ENCODE assay signal across 8 cellular contexts in genomic region chr19:3573858-3574637, GRCh38. TPM values are rescaled to one million over a fixed set of nuclear protein-coding genes. Genes with fewer than 3 reads are reported as not detected.
DNase-seq lines count a peak whose midpoint lies in the region; ATAC-seq, FAIRE-seq and TF ChIP-seq lines count a peak whose summit lies in the region.

No MANE protein-coding gene starts in this region.

- peaks cover 18% of the 10 kb centered on the region for H4K20me1 ChIP-seq in astrocyte (ENCODE audit: insufficient read depth, low read length)
- peaks cover 3% of the 10 kb centered on the region for H4K20me1 ChIP-seq in hepatocyte (ENCODE audit: insufficient read depth, poor library complexity, severe bottlenecking)

- no peak for TF ChIP-seq CTCF in astrocyte (IDR thresholded peaks at IDR 0.05; ENCODE audit: insufficient read depth, low read depth, low read length)
- TF ChIP-seq CTCF in hepatocyte (IDR thresholded peaks at IDR 0.05; ENCODE audit: poor library complexity): no peak

- no peak overlapping the region for H3K27ac Mint-ChIP-seq in astrocyte (ENCODE audit: unreplicated experiment)

- peaks cover 10% of the 10 kb centered on the region for H3K36me3 Mint-ChIP-seq in astrocyte (ENCODE audit: low read depth, unreplicated experiment)

- H3K27ac ChIP-seq in astrocyte (ENCODE audit: low read depth, low read length) (no peak overlapping the region), hepatocyte (no peak overlapping the region), rectal smooth muscle tissue (ENCODE audit: low read depth, low read length) (no peak overlapping the region), aorta (ENCODE audit: low read depth in 1 of 2, low read length in 2 of 2) (no peak overlapping the region)

- peaks cover 7% of the 10 kb centered on the region for H3K27me3 Mint-ChIP-seq in astrocyte (ENCODE audit: low read depth, unreplicated experiment)

- FAIRE-seq in GM12892 (lab: Jason Lieb, UNC) (peak; percentile 89), astrocyte (lab: Jason Lieb, UNC) (no peak)

- H3K4me3 ChIP-seq in astrocyte (ENCODE audit: insufficient read depth, low read depth, low read length) (peak overlapping the region; percentile 77), hepatocyte (peak overlapping the region; percentile 32), rectal smooth muscle tissue (ENCODE audit: low read length) (peak overlapping the region; percentile 86), aorta (ENCODE audit: low read length in 2 of 2) (no peak overlapping the region)

- no peak for TF ChIP-seq POLR2A in GM12892 (IDR thresholded peaks at IDR 0.05; ENCODE audit: low read depth, low read length)

- H3K4me3 Mint-ChIP-seq in astrocyte (ENCODE audit: unreplicated experiment): peak overlapping the region; percentile 83

- peaks cover 2% of the 10 kb centered on the region for H3K9me3 Mint-ChIP-seq in astrocyte (ENCODE audit: unreplicated experiment)

- H2AFZ ChIP-seq in astrocyte (ENCODE audit: low read depth, low read length) (no peak overlapping the region), hepatocyte (no peak overlapping the region)

- H3K27me3 ChIP-seq in astrocyte (ENCODE audit: insufficient read depth, low read length) (no peaks in the 10 kb centered on the region), hepatocyte (no peaks in the 10 kb centered on the region), rectal smooth muscle tissue (ENCODE audit: control insufficient read depth, insufficient read depth, low read length) (no peaks in the 10 kb centered on the region), aorta (ENCODE audit: control insufficient read depth in 1 of 2, insufficient read depth in 2 of 2, low read length in 1 of 2) (no peaks in the 10 kb centered on the region)

- intact Hi-C loops in aorta (cut with DNase I): loop anchor here in 1 of 2 donors (5.0 kb wide), 1 partner anchor 33 kb away; the partner anchor contains the start of gene TBXA2R

- H3K4me1 ChIP-seq in astrocyte (ENCODE audit: insufficient read depth, low read length) (peaks cover 12% of the 10 kb centered on the region), hepatocyte (ENCODE audit: insufficient read depth) (peaks cover 9% of the 10 kb centered on the region), rectal smooth muscle tissue (ENCODE audit: control insufficient read depth, insufficient read depth, low read length) (peaks cover 13% of the 10 kb centered on the region), aorta (ENCODE audit: control insufficient read depth in 1 of 2, insufficient read depth in 2 of 2, low read length in 2 of 2) (no peaks in the 10 kb centered on the region)

- peaks cover 4% of the 10 kb centered on the region for H3K4me1 Mint-ChIP-seq in astrocyte (ENCODE audit: low read depth, unreplicated experiment)

- peaks cover 3% of the 10 kb centered on the region for H3K36me3 ChIP-seq in astrocyte (ENCODE audit: insufficient read depth, low read length)
- H3K36me3 ChIP-seq in hepatocyte (replicated peaks; ENCODE audit: insufficient read depth, low read depth): no peaks in the 10 kb centered on the region
- no peaks in the 10 kb centered on the region for H3K36me3 ChIP-seq in rectal smooth muscle tissue (ENCODE audit: control insufficient read depth, insufficient read depth, low read length)
- no peaks in the 10 kb centered on the region for H3K36me3 ChIP-seq in aorta (ENCODE audit: control insufficient read depth in 1 of 2, insufficient read depth in 2 of 2, low read length in 1 of 2)

- WGBS in hepatocyte (ENCODE audit: low lambda C conversion rate, missing lambda C conversion rate): 66% methylated on average over 46 of the region's 55 CpGs
- 60% methylated on average over 53 to 55 of the region's 55 CpGs for WGBS in aorta, 2 donors

- DNase-seq in GM12892 (ENCODE audit: insufficient read length) (peak; percentile 85), NCI-H1694 (lab: John Stamatoyannopoulos, UW) (peak; percentile 65), T-helper 9 cell (peak; percentile 70), astrocyte (ENCODE audit: low read depth) (peak; percentile 77), hepatocyte (ENCODE audit: low spot score) (peak; percentile 93), aorta (peak; percentile 95 to 96)

- H3K79me2 ChIP-seq in astrocyte (ENCODE audit: insufficient read depth, low read length) (peaks cover 6% of the 10 kb centered on the region), hepatocyte (peaks cover 3% of the 10 kb centered on the region)

- H3K9me3 ChIP-seq in astrocyte (ENCODE audit: insufficient read depth, low read depth, low read length): no peaks in the 10 kb centered on the region
- H3K9me3 ChIP-seq in hepatocyte (ENCODE audit: low read depth): no peaks in the 10 kb centered on the region
- H3K9me3 ChIP-seq in aorta (ENCODE audit: control insufficient read depth, low read length): no peaks in the 10 kb centered on the region

- H3K9ac ChIP-seq in astrocyte (ENCODE audit: low read length) (peak overlapping the region; percentile 93), rectal smooth muscle tissue (ENCODE audit: low read length) (no peak overlapping the region)

- peak overlapping the region; percentile 99 for H3K4me2 ChIP-seq in astrocyte (ENCODE audit: low read length)
- H3K4me2 ChIP-seq in hepatocyte: peak overlapping the region; percentile 100

- ATAC-seq in aorta (ENCODE audit: low FRiP score): peak; percentile 1
- no peak for ATAC-seq in GM19397 (IDR thresholded peaks at IDR 0.05; ENCODE audit: unreplicated experiment)

- no peaks in the 10 kb centered on the region for H3K9me2 ChIP-seq in hepatocyte (replicated peaks; ENCODE audit: insufficient read depth)

RNA-seq across cellular contexts. Expression of gene HMG20B, which starts 1.3 kb away (rescaled TPM):
- polyA plus RNA-seq in GM12892 (2012; ENCODE audit: missing spikeins): 20.0 TPM
- total RNA-seq in astrocyte: 55.9 and 63.8 TPM in 2 replicates
- total RNA-seq in hepatocyte: 61.4 and 62.6 TPM in 2 replicates
- 82.3 and 105 TPM in 2 replicates for polyA plus RNA-seq in hepatocyte
- total RNA-seq in aorta: 10 to 100 TPM; 66.3 to 67.8 TPM
- 100 to 1,000 TPM in 1 of 2 donors, 10 to 100 TPM in 1; 67.7 to 175 TPM for polyA plus RNA-seq in aorta

RNA-seq across cellular contexts. Expression of gene GIPC3, which starts 11.2 kb away (rescaled TPM):
- not detected for polyA plus RNA-seq in GM12892 (2012; ENCODE audit: missing spikeins)
- total RNA-seq in astrocyte: 0.09 and 0.10 TPM in 2 replicates
- total RNA-seq in hepatocyte: 0.04 TPM in 1 of 2 replicates, not detected in the other
- 0.19 and 0.28 TPM in 2 replicates for polyA plus RNA-seq in hepatocyte
- 1 to 10 TPM; 2.6 to 5.0 TPM for total RNA-seq in aorta
- 1 to 10 TPM in 1 of 2 donors, under 1 TPM in 1; 0.50 to 1.3 TPM for polyA plus RNA-seq in aorta

RNA-seq across cellular contexts. Expression of gene MFSD12, which starts 16.7 kb away (rescaled TPM):
- polyA plus RNA-seq in GM12892 (2012; ENCODE audit: missing spikeins): 15.4 TPM
- total RNA-seq in astrocyte (181 and 201 TPM in 2 replicates), hepatocyte (39.3 and 44.7 TPM in 2 replicates), aorta (10 to 100 TPM; 40.7 to 47.7 TPM)
- polyA plus RNA-seq in hepatocyte (57.7 and 63.5 TPM in 2 replicates), aorta (10 to 100 TPM in 1 of 2 donors, 1 to 10 TPM in 1; 9.5 to 33.9 TPM)

RNA-seq across cellular contexts. Expression of gene TBXA2R, which starts 32.6 kb away (rescaled TPM):
- polyA plus RNA-seq in GM12892 (2012; ENCODE audit: missing spikeins): not detected
- total RNA-seq in astrocyte (0.31 and 0.39 TPM in 2 replicates), hepatocyte (0.12 and 0.70 TPM in 2 replicates), aorta (10 to 100 TPM; 36.0 to 40.5 TPM)
- polyA plus RNA-seq in hepatocyte (1.2 and 2.0 TPM in 2 replicates), aorta (10 to 100 TPM in 1 of 2 donors, 1 to 10 TPM in 1; 9.6 to 30.9 TPM)

RNA-seq across cellular contexts. Expression of gene TEKTIP1, which starts 35.1 kb away (rescaled TPM):
- polyA plus RNA-seq in GM12892 (2012; ENCODE audit: missing spikeins): not detected
- total RNA-seq in astrocyte (0.68 TPM in 1 of 2 replicates, not detected in the other), hepatocyte (not detected in 2 replicates), aorta (1 to 10 TPM; 1.8 to 2.4 TPM)
- polyA plus RNA-seq in hepatocyte (1.4 and 1.5 TPM in 2 replicates), aorta (under 1 TPM in 1 of 2 donors, not detected in 1; 0.46 TPM)

Comparison
In these comparisons a context has a peak if more than half of its experiments do, and no peak if none do; other contexts are left out.
1. H3K4me3 ChIP-seq: peak in astrocyte (single experiment), hepatocyte (single experiment) and rectal smooth muscle tissue (single experiment); none in aorta (0 of 2).
2. Peak in every context shown above with its lines, with median percentiles within 50 percentile points of each other: DNase-seq.